8 cellular contexts compared by ENCODE assay signal in the genomic region with DNA sequence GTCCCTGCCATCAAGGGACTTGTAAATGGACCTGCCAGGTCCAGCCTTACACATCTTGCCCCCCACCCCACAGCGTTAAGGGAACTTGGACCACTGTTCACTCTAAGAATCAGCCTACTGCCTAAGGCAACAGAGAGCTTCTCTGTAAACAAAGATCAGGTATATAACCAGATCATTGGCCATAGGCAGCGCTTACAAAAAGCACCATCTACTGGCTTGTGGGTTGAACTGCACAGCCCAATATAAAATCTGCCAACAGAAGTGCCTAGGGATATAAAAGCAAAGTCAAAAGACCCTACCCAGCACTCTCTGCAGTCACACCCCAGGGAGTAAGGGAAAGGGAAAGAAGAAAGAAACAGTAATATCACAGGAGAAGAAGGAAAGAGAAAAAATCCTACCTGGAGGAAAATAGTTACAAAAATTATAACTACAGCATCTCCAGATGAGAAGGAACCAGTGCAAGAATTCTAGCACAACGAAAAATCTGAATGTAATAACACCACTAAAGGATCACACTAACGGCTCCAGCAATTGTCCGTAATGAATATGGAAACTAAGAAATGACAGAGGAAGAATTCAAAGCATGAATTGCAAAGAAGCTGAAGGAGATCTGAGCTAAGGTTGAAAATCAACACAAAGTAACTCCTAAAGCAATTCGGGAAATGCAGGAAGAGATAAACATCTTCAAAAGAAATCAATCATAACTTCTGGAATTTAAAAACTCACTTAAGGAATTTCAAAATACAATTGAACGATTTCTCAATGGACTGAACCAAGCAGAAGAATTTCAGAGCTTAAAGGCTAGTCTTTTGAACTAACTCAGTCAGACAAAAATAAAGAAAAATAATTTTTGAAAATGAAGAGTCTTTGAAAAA.
DNase-seq lines count a peak whose midpoint lies in the region; ATAC-seq and TF ChIP-seq lines count a peak whose summit lies in the region.

No MANE protein-coding gene starts in this region.

- no peaks in the 10 kb centered on the region for H3K27me3 Mint-ChIP-seq in Caco-2 (ENCODE audit: insufficient read depth, unreplicated experiment)

- CTCF ChIA-PET in Caco-2 (lab: Charles Lee), result interaction anchor here (1.0 to 2.5 kb wide), 5 partner anchors 19 to 310 kb away, joined by 3 to 13 read pairs (median 4); no protein-coding TSS in a partner anchor

- peak; percentile 65 to 66 for DNase-seq in Caco-2
- peak; percentile 63 for DNase-seq in SK-N-MC (ENCODE audit: low read depth, low spot score)
- peak; percentile 11 for DNase-seq in brain pericyte (ENCODE audit: low read depth, low spot score)
- peak; percentile 80 for DNase-seq in islet precursor cell
- DNase-seq in stimulated activated CD4-positive, alpha-beta T cell treated with anti-CD3 and anti-CD28 coated beads, TNF-alpha, amount 100 ng/mL, for 48 hours (ENCODE audit: low read depth in 3 of 3), result peak in 2 of 3 donors; percentile 4 to 10
- no peak for DNase-seq in epidermal melanocyte (ENCODE audit: insufficient read length, low spot score)

- H3K4me3 ChIP-seq in Caco-2 (ENCODE audit: low read depth, low read length) (no peak overlapping the region), Loucy (ENCODE audit: low read length, poor library complexity, severe bottlenecking) (no peak overlapping the region), SK-N-MC (peak overlapping the region; percentile 46)

- peaks cover 17% of the 10 kb centered on the region for H3K9me3 Mint-ChIP-seq in Caco-2 (ENCODE audit: unreplicated experiment)

- peak overlapping the region; percentile 32 for H3K27ac ChIP-seq in SK-N-MC

- no peak overlapping the region for H3K4me3 Mint-ChIP-seq in Caco-2 (ENCODE audit: unreplicated experiment)

- H3K4me2 ChIP-seq in Loucy (ENCODE audit: low read depth, low read length, poor library complexity, severe bottlenecking), result no peak overlapping the region

- no peak overlapping the region for H3K9ac ChIP-seq in Loucy (ENCODE audit: low read depth, low read length, poor library complexity, severe bottlenecking)
- H3K9ac ChIP-seq in SK-N-MC (ENCODE audit: insufficient read length), result no peak overlapping the region

- H3K9me3 ChIP-seq in Caco-2 (0 out of 2 replicates have a peak, but pooled peaks cover 2% of the 10 kb centered on the region), Loucy (ENCODE audit: insufficient read depth, low read depth, low read length) (no peaks in the 10 kb centered on the region), SK-N-MC (ENCODE audit: low read depth, low read length) (no peaks in the 10 kb centered on the region)

- H3K36me3 ChIP-seq in Caco-2 (ENCODE audit: control insufficient read depth, insufficient read depth, low read length) (no peaks in the 10 kb centered on the region), Loucy (ENCODE audit: insufficient read depth, low read length) (no peaks in the 10 kb centered on the region), SK-N-MC (ENCODE audit: insufficient read depth, low read length) (no peaks in the 10 kb centered on the region)

- no peaks in the 10 kb centered on the region for H3K36me3 Mint-ChIP-seq in Caco-2 (ENCODE audit: insufficient read depth, unreplicated experiment)

- peak; percentile 57 for ATAC-seq in GM19463 (IDR thresholded peaks at IDR 0.05; ENCODE audit: unreplicated experiment)

- TF ChIP-seq CTCF in Caco-2 (IDR thresholded peaks at IDR 0.05; ENCODE audit: insufficient read depth in 1 of 2, low read depth in 1 of 2, low read length in 1 of 2, severe bottlenecking in 1 of 2, unreplicated experiment in 1 of 2), result peak; percentile 64 to 75
- peak; percentile 96 for TF ChIP-seq CTCF in Loucy (conservative IDR thresholded peaks at IDR 0.05; ENCODE audit: low read length)

- H3K4me1 ChIP-seq in Caco-2 (peaks cover 24% of the 10 kb centered on the region), Loucy (ENCODE audit: insufficient read depth, low read length, poor library complexity, severe bottlenecking) (no peaks in the 10 kb centered on the region)

- H3K79me2 ChIP-seq in Loucy (ENCODE audit: insufficient read depth, low read length), result no peaks in the 10 kb centered on the region

- H3K27me3 ChIP-seq in Caco-2 (replicated peaks; ENCODE audit: control insufficient read depth, insufficient read depth, low read length) (no peaks in the 10 kb centered on the region), Loucy (ENCODE audit: insufficient read depth, low read length, poor library complexity, severe bottlenecking) (no peaks in the 10 kb centered on the region)

- H3K9me2 ChIP-seq in Loucy (replicated peaks; ENCODE audit: low read depth, low read length), result no peaks in the 10 kb centered on the region

- no peak overlapping the region for H3K27ac Mint-ChIP-seq in Caco-2 (ENCODE audit: unreplicated experiment)

- no peaks in the 10 kb centered on the region for H4K20me1 ChIP-seq in Loucy (ENCODE audit: insufficient read depth, low read length, poor library complexity, severe bottlenecking)

- POLR2A ChIA-PET in Caco-2 (lab: Charles Lee), result interaction anchor here (0.6 kb wide), 2 partner anchors 39 to 266 kb away, joined by 3 to 4 read pairs; no protein-coding TSS in a partner anchor

- no peaks in the 10 kb centered on the region for H3F3A ChIP-seq in Loucy (ENCODE audit: low read depth)

- intact Hi-C loops in Caco-2 (cut with micrococcal nuclease; ENCODE audit: unreplicated experiment), result loop anchor here (1.0 to 5.0 kb wide), 3 partner anchors 33 to 307 kb away; no protein-coding TSS in a partner anchor

- BruUV-seq in Caco-2 (replicated peaks; lab: Mats Ljungman, UMichigan), result no TSS peak

- peaks cover 18% of the 10 kb centered on the region for H3K4me1 Mint-ChIP-seq in Caco-2 (ENCODE audit: low read depth, unreplicated experiment)

- H2AFZ ChIP-seq in Loucy (ENCODE audit: low read length), result peak overlapping the region; percentile 54; the same call in 1 of the 2 replicates
